ENCODE assay signal across 3 cellular contexts in the genomic region with DNA sequence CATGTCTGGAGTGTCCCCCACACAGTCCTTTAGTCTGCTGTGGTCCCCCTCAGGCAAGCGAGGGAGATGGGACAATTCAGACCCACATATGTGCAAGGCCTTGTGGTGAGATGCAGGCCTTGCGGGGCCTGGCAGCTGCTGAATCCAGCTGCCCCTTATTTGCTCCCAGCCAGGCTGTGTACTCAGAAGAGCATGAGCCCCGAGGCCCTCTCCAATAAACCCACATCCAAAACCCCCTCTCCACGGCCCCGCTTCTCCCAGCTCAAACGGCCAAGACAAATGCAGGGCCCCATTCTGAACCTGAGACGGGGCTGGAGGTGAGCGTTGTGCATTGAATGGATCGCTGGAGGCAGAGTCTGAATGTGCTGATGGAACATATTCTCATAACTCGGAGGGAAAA.
TF ChIP-seq lines count a peak whose summit lies in the region.

No MANE protein-coding gene starts in this region.

TF ChIP-seq in SK-N-SH, 30 proteins besides CTCF, POLR2A, EP300 and RAD21 (continued from another document):
- no peak for TF ChIP-seq SMC3 (IDR thresholded peaks at IDR 0.05; ENCODE audit: low read depth, low read length)
- TF ChIP-seq FOXJ3 (CRISPR knock-in tag; IDR thresholded peaks at IDR 0.05): no peak
- TF ChIP-seq POLR2AphosphoS5 (IDR thresholded peaks at IDR 0.05; ENCODE audit: low read depth, low read length): no peak
- no peak for TF ChIP-seq TAF1 (IDR thresholded peaks at IDR 0.05; ENCODE audit: borderline replicate concordance, low read depth, low read length)
- no peak for TF ChIP-seq GABPA (IDR thresholded peaks at IDR 0.05; ENCODE audit: low read depth)
- no peak for TF ChIP-seq RXRA (IDR thresholded peaks at IDR 0.05; ENCODE audit: borderline replicate concordance, low read depth)
- TF ChIP-seq, protein P1, sequence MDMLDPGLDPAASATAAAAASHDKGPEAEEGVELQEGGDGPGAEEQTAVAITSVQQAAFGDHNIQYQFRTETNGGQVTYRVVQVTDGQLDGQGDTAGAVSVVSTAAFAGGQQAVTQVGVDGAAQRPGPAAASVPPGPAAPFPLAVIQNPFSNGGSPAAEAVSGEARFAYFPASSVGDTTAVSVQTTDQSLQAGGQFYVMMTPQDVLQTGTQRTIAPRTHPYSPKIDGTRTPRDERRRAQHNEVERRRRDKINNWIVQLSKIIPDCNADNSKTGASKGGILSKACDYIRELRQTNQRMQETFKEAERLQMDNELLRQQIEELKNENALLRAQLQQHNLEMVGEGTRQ (IDR thresholded peaks at IDR 0.05; ENCODE audit: borderline replicate concordance, low read depth, low read length): no peak
- TF ChIP-seq, protein P2, sequence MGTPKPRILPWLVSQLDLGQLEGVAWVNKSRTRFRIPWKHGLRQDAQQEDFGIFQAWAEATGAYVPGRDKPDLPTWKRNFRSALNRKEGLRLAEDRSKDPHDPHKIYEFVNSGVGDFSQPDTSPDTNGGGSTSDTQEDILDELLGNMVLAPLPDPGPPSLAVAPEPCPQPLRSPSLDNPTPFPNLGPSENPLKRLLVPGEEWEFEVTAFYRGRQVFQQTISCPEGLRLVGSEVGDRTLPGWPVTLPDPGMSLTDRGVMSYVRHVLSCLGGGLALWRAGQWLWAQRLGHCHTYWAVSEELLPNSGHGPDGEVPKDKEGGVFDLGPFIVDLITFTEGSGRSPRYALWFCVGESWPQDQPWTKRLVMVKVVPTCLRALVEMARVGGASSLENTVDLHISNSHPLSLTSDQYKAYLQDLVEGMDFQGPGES (IDR thresholded peaks at IDR 0.05; ENCODE audit: low read depth, low read length): no peak
- TF ChIP-seq FOSL2 (IDR thresholded peaks at IDR 0.05; ENCODE audit: borderline replicate concordance, low read depth): no peak

TF ChIP-seq in SK-N-SH treated with all-trans-retinoic acid at 6 μM for 48 hours, 23 proteins besides CTCF, POLR2A, EP300 and RAD21 (continued from another document):
- TF ChIP-seq TCF4 (CRISPR knock-in tag; IDR thresholded peaks at IDR 0.05; ENCODE audit: borderline replicate concordance) (no peak), ZFP30 (CRISPR knock-in tag; IDR thresholded peaks at IDR 0.05) (no peak), OSR1 (CRISPR knock-in tag; IDR thresholded peaks at IDR 0.05) (no peak), CSDC2 (CRISPR knock-in tag; IDR thresholded peaks at IDR 0.05) (no peak), ZNF565 (CRISPR knock-in tag; conservative IDR thresholded peaks at IDR 0.05; ENCODE audit: low read depth) (no peak), ZNF8 (CRISPR knock-in tag; IDR thresholded peaks at IDR 0.05) (no peak), SNAI2 (CRISPR knock-in tag; IDR thresholded peaks at IDR 0.05) (no peak)
- TF ChIP-seq, protein P3, sequence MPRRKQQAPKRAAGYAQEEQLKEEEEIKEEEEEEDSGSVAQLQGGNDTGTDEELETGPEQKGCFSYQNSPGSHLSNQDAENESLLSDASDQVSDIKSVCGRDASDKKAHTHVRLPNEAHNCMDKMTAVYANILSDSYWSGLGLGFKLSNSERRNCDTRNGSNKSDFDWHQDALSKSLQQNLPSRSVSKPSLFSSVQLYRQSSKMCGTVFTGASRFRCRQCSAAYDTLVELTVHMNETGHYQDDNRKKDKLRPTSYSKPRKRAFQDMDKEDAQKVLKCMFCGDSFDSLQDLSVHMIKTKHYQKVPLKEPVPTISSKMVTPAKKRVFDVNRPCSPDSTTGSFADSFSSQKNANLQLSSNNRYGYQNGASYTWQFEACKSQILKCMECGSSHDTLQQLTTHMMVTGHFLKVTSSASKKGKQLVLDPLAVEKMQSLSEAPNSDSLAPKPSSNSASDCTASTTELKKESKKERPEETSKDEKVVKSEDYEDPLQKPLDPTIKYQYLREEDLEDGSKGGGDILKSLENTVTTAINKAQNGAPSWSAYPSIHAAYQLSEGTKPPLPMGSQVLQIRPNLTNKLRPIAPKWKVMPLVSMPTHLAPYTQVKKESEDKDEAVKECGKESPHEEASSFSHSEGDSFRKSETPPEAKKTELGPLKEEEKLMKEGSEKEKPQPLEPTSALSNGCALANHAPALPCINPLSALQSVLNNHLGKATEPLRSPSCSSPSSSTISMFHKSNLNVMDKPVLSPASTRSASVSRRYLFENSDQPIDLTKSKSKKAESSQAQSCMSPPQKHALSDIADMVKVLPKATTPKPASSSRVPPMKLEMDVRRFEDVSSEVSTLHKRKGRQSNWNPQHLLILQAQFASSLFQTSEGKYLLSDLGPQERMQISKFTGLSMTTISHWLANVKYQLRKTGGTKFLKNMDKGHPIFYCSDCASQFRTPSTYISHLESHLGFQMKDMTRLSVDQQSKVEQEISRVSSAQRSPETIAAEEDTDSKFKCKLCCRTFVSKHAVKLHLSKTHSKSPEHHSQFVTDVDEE (CRISPR knock-in tag; IDR thresholded peaks at IDR 0.05): no peak
- TF ChIP-seq, protein P4, sequence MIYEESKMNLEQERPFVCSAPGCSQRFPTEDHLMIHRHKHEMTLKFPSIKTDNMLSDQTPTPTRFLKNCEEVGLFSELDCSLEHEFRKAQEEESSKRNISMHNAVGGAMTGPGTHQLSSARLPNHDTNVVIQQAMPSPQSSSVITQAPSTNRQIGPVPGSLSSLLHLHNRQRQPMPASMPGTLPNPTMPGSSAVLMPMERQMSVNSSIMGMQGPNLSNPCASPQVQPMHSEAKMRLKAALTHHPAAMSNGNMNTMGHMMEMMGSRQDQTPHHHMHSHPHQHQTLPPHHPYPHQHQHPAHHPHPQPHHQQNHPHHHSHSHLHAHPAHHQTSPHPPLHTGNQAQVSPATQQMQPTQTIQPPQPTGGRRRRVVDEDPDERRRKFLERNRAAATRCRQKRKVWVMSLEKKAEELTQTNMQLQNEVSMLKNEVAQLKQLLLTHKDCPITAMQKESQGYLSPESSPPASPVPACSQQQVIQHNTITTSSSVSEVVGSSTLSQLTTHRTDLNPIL (CRISPR knock-in tag; IDR thresholded peaks at IDR 0.05; ENCODE audit: low read depth): no peak
- TF ChIP-seq, protein P5, sequence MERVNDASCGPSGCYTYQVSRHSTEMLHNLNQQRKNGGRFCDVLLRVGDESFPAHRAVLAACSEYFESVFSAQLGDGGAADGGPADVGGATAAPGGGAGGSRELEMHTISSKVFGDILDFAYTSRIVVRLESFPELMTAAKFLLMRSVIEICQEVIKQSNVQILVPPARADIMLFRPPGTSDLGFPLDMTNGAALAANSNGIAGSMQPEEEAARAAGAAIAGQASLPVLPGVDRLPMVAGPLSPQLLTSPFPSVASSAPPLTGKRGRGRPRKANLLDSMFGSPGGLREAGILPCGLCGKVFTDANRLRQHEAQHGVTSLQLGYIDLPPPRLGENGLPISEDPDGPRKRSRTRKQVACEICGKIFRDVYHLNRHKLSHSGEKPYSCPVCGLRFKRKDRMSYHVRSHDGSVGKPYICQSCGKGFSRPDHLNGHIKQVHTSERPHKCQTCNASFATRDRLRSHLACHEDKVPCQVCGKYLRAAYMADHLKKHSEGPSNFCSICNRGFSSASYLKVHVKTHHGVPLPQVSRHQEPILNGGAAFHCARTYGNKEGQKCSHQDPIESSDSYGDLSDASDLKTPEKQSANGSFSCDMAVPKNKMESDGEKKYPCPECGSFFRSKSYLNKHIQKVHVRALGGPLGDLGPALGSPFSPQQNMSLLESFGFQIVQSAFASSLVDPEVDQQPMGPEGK (CRISPR knock-in tag; IDR thresholded peaks at IDR 0.05; ENCODE audit: borderline replicate concordance): no peak
- TF ChIP-seq, protein P6, sequence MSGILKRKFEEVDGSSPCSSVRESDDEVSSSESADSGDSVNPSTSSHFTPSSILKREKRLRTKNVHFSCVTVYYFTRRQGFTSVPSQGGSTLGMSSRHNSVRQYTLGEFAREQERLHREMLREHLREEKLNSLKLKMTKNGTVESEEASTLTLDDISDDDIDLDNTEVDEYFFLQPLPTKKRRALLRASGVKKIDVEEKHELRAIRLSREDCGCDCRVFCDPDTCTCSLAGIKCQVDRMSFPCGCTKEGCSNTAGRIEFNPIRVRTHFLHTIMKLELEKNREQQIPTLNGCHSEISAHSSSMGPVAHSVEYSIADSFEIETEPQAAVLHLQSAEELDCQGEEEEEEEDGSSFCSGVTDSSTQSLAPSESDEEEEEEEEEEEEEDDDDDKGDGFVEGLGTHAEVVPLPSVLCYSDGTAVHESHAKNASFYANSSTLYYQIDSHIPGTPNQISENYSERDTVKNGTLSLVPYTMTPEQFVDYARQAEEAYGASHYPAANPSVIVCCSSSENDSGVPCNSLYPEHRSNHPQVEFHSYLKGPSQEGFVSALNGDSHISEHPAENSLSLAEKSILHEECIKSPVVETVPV (CRISPR knock-in tag; IDR thresholded peaks at IDR 0.05): no peak

TF ChIP-seq in K562, 482 proteins besides CTCF, POLR2A, EP300 and RAD21 (continued from another document):
- TF ChIP-seq, protein P7, sequence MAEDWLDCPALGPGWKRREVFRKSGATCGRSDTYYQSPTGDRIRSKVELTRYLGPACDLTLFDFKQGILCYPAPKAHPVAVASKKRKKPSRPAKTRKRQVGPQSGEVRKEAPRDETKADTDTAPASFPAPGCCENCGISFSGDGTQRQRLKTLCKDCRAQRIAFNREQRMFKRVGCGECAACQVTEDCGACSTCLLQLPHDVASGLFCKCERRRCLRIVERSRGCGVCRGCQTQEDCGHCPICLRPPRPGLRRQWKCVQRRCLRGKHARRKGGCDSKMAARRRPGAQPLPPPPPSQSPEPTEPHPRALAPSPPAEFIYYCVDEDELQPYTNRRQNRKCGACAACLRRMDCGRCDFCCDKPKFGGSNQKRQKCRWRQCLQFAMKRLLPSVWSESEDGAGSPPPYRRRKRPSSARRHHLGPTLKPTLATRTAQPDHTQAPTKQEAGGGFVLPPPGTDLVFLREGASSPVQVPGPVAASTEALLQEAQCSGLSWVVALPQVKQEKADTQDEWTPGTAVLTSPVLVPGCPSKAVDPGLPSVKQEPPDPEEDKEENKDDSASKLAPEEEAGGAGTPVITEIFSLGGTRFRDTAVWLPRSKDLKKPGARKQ (CRISPR knock-in tag; IDR thresholded peaks at IDR 0.05): no peak
